11 cellular contexts compared by ENCODE assay signal in genomic region chr1:179875606-179876288, GRCh38. TPM values are rescaled to one million over a fixed set of nuclear protein-coding genes. Genes with fewer than 3 reads are reported as not detected.
DNase-seq lines count a peak whose midpoint lies in the region; ATAC-seq and TF ChIP-seq lines count a peak whose summit lies in the region.
"Had no signal": no experiment of that assay in that cellular context is flagged by ENCODE, and none has a peak within 500 bp of the region (broad histone marks: within the 10 kb centered on the region; RNA-seq: fewer than 3 reads in every experiment).

No MANE protein-coding gene starts in this region.

- TF ChIP-seq CTCF in left ventricle myocardium inferior (IDR thresholded peaks at IDR 0.05; ENCODE audit: borderline replicate concordance) (no peak), body of pancreas (IDR thresholded peaks at IDR 0.05) (no peak), right lobe of liver (IDR thresholded peaks at IDR 0.05) (no peak), upper lobe of left lung (IDR thresholded peaks at IDR 0.05) (no peak)

- DNase-seq in left ventricle myocardium inferior (no peak), left ventricle myocardium superior (no peak), body of pancreas (no peak), right lobe of liver (no peak), upper lobe of left lung (no peak), G401 (ENCODE audit: low spot score) (no peak), NCI-H1436 treated with DMSO at 0.1 percent for 48 hours (lab: John Stamatoyannopoulos, UW) (no peak), ecto neural progenitor cell (ENCODE audit: low spot score) (no peak)
- DNase-seq: activated CD8-positive, alpha-beta memory T cell treated with anti-CD3 and anti-CD28 coated beads, Interleukin-2, amount 10 ng/mL, durations not matched to agents 7 days and 5 days; stimulated activated naive B cell treated with anti-CD40 and anti-IgM and Interleukin-4, amounts not matched to agents 10 μg/mL and 1 μg/mL and 100 μg/mL, for 72 hours had no signal

- H3K9me3 ChIP-seq in left ventricle myocardium inferior (replicated peaks) (no peaks in the 10 kb centered on the region), body of pancreas (no peaks in the 10 kb centered on the region), right lobe of liver (no peaks in the 10 kb centered on the region), upper lobe of left lung (no peaks in the 10 kb centered on the region)

- in situ Hi-C loops in G401 (cut with HindIII; ENCODE audit: low sequenced_read_pairs), result no loop called here

- TF ChIP-seq EP300 in upper lobe of left lung (IDR thresholded peaks at IDR 0.05), result no peak

- H3K27ac ChIP-seq in left ventricle myocardium inferior (replicated peaks) (no peak overlapping the region), body of pancreas (peak overlapping the region in 3 of 4 donors; percentile 71 to 89 (median 80)), right lobe of liver (peak overlapping the region; percentile 77 to 90 (median 79)), upper lobe of left lung (peak overlapping the region; percentile 49 to 89 (median 79))
- H3K27ac ChIP-seq: C4-2B had no signal

- ATAC-seq in left ventricle myocardium superior (no peak), body of pancreas (no peak), right lobe of liver (no peak), upper lobe of left lung (ENCODE audit: low FRiP score in 2 of 2) (no peak)
- ATAC-seq: activated CD8-positive, alpha-beta memory T cell treated with anti-CD3 and anti-CD28 coated beads, Interleukin-2, amount 10 ng/mL, durations not matched to agents 7 days and 5 days; stimulated activated naive B cell treated with anti-CD40 and anti-IgM and Interleukin-4, amounts not matched to agents 10 μg/mL and 1 μg/mL and 100 μg/mL, for 72 hours had no signal

- TF ChIP-seq POLR2A in body of pancreas (IDR thresholded peaks at IDR 0.05) (no peak), right lobe of liver (IDR thresholded peaks at IDR 0.05) (no peak), upper lobe of left lung (IDR thresholded peaks at IDR 0.05) (no peak)

- H3K36me3 ChIP-seq in left ventricle myocardium inferior (peaks cover 16% of the 10 kb centered on the region), body of pancreas (replicated peaks in 1 of 2; ENCODE audit: insufficient read depth in 1 of 2, low read depth in 2 of 2) (no peaks in the 10 kb centered on the region), right lobe of liver (peaks cover 0 to 11% (median 4%) of the 10 kb centered on the region in 4 donors), upper lobe of left lung (peaks cover 0 to 23% (median 0%) of the 10 kb centered on the region in 4 donors)

- intact Hi-C loops in left ventricle myocardium inferior (cut with micrococcal nuclease) (no loop called here), left ventricle myocardium superior (cut with micrococcal nuclease) (no loop called here), body of pancreas (cut with DNase I) (no loop called here), right lobe of liver (cut with DNase I) (no loop called here)

- H3K4me3 ChIP-seq in left ventricle myocardium inferior (peak overlapping the region; percentile 77), body of pancreas (no peak overlapping the region), right lobe of liver (peak overlapping the region; percentile 4 to 69 (median 56)), upper lobe of left lung (peak overlapping the region in 3 of 4 donors; percentile 60 to 80 (median 71))

- H3K4me1 ChIP-seq in left ventricle myocardium inferior (peaks cover 74% of the 10 kb centered on the region), body of pancreas (peaks cover 68% of the 10 kb centered on the region), right lobe of liver (peaks cover 0 to 63% (median 19%) of the 10 kb centered on the region in 4 donors), upper lobe of left lung (peaks cover 45 to 73% (median 60%) of the 10 kb centered on the region in 4 donors)

- H3K27me3 ChIP-seq in left ventricle myocardium inferior (ENCODE audit: low read depth) (no peaks in the 10 kb centered on the region), body of pancreas (no peaks in the 10 kb centered on the region), right lobe of liver (no peaks in the 10 kb centered on the region), upper lobe of left lung (no peaks in the 10 kb centered on the region)

- 68 to 77% methylated on average over 4 of the region's 4 CpGs for WGBS in body of pancreas, 2 donors
- 61% methylated on average over 4 of the region's 4 CpGs for whole genome bisulfite sequencing in right lobe of liver (ENCODE audit: insufficient coverage, low coverage, low lambda C conversion rate, missing lambda C conversion rate)
- WGBS in upper lobe of left lung, 2 donors, result 79 to 85% methylated on average over 4 of the region's 4 CpGs

RNA-seq across cellular contexts. Expression of gene TOR1AIP2, which starts 1.9 kb away (rescaled TPM):
- total RNA-seq in left ventricle myocardium inferior (48.1 TPM), left ventricle myocardium superior (47.4 TPM), body of pancreas (10 to 100 TPM; 44.1 to 44.8 TPM), right lobe of liver (100 to 1,000 TPM in 2 of 6 experiments, 10 to 100 TPM in 4; 73.3 to 140 (median 90.4) TPM), upper lobe of left lung (100 to 1,000 TPM in 2 of 6 donors, 10 to 100 TPM in 4; 59.7 to 145 (median 81.2) TPM)
- 20.4 and 27.9 TPM in 2 replicates for total RNA-seq in G401 (2014; rRNA removed; shearing (Covaris generic))

RNA-seq across cellular contexts. Expression of gene TOR1AIP1, which starts 6.3 kb away (rescaled TPM):
- total RNA-seq in left ventricle myocardium inferior (40.7 TPM), left ventricle myocardium superior (43.4 TPM), body of pancreas (10 to 100 TPM; 22.7 to 29.1 TPM), right lobe of liver (10 to 100 TPM; 18.0 to 31.2 (median 23.0) TPM), upper lobe of left lung (10 to 100 TPM; 19.9 to 65.0 (median 59.7) TPM)
- total RNA-seq in G401 (2014; rRNA removed; shearing (Covaris generic)), result 23.9 and 42.6 TPM in 2 replicates

Comparison
In these comparisons a context has a peak if more than half of its experiments do, and no peak if none do; other contexts are left out.
1. H3K4me3 ChIP-seq: peak in left ventricle myocardium inferior (single experiment), right lobe of liver (3 of 3) and upper lobe of left lung (3 of 4); none in body of pancreas (0 of 2).